Comparison of ENCODE assay signal across 12 cellular contexts in the genomic region with DNA sequence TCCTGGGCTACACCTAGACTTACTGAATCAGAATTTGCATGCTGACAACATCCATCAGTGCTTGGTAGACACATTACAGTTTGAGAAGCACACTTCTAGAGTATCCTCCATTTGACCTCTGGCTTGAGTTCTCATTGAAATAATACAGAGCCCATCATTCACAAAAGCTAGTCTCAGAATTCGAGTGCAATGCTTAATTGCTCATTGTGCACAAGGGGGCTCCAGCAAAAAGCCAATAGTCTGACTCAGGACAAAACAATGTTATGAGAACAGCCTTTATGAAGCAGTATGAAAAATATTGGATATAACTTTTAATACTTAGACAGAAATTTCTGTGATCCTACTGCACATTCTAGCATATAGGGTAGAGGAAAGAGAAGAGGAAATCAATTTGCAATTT.
DNase-seq lines count a peak whose midpoint lies in the region; TF ChIP-seq lines count a peak whose summit lies in the region.
"Had no signal": no experiment of that assay in that cellular context is flagged by ENCODE, and none has a peak within 500 bp of the region (broad histone marks: within the 10 kb centered on the region; RNA-seq: fewer than 3 reads in every experiment).

No MANE protein-coding gene starts in this region.

- no peak for TF ChIP-seq EP300 in Ishikawa (IDR thresholded peaks at IDR 0.05; ENCODE audit: borderline replicate concordance)

- 0 out of 2 replicates have a peak, but pooled peaks have one; percentile 8 for TF ChIP-seq RAD21 in Ishikawa (IDR thresholded peaks at IDR 0.05; ENCODE audit: low read depth)

- peak; percentile 13 for DNase-seq in COLO829 (ENCODE audit: low spot score)
- DNase-seq in epithelial cell of esophagus (ENCODE audit: low read depth), result peak; percentile 24
- DNase-seq in myocyte (ENCODE audit: low read depth), result peak; percentile 24
- DNase-seq in DMS114 treated with DMSO at 0.1 percent for 48 hours (lab: John Stamatoyannopoulos, UW; ENCODE audit: unreplicated experiment), result no peak
- DNase-seq in T-helper 2 cell, result no peak
- DNase-seq in amniotic stem cell (lab: John Stamatoyannopoulos, UW), result no peak
- no peak for DNase-seq in activated gamma-delta T cell (lab: John Stamatoyannopoulos, UW)
- DNase-seq: activated CD8-positive, alpha-beta T cell treated with anti-CD3 and anti-CD28 coated beads for 36 hours; AML-193; NCI-H526; stimulated activated CD4-positive, alpha-beta T cell treated with anti-CD3 and anti-CD28 coated beads, Interleukin-2, amount 100 ng/mL, for 48 hours had no signal

- TF ChIP-seq CTCF in epithelial cell of esophagus (IDR thresholded peaks at IDR 0.05; ENCODE audit: insufficient read depth, low read depth, low read length, missing control alignments), result no peak

- H3K4me3 ChIP-seq in epithelial cell of esophagus (ENCODE audit: low read length), result no peak overlapping the region

TF ChIP-seq in Ishikawa, 13 proteins besides CTCF, POLR2A, EP300 and RAD21:
- TF ChIP-seq TEAD4 (IDR thresholded peaks at IDR 0.05) (peak; percentile 35; the same call in 1 of the 2 replicates), NFIC (IDR thresholded peaks at IDR 0.05) (no peak), EGR1 (IDR thresholded peaks at IDR 0.05) (no peak)

Comparison
In these comparisons a context has a peak if more than half of its experiments do, and no peak if none do; other contexts are left out.
1. DNase-seq: peak in COLO829 (single experiment), epithelial cell of esophagus (single experiment) and myocyte (single experiment); none in DMS114 treated with DMSO at 0.1 percent for 48 hours (single experiment), T-helper 2 cell (0 of 5), amniotic stem cell (single experiment) and activated gamma-delta T cell (single experiment).